Comparison of ENCODE assay signal across 37 cellular contexts in the genomic region with DNA sequence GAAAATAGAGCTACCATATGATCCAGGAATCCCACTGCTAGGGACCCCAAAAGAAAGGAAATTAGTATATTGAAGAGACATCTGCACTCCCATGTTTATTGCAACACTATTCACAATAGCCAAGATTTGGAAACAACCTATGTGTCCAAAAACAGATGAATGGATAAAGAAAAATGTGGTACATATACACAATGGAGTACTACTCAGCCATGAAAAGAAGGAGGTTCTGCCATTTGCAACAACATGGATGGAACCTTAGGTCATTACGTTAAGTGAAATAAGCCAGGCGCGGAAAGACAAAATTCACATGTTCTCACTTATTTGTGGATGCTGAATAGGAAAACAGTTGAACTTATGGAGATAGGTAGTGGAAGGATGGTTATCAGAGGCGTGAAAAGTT.
DNase-seq lines count a peak whose midpoint lies in the region; ATAC-seq, FAIRE-seq and TF ChIP-seq lines count a peak whose summit lies in the region.
"Had no signal": no experiment of that assay in that cellular context is flagged by ENCODE, and none has a peak within 500 bp of the region (broad histone marks: within the 10 kb centered on the region; RNA-seq: fewer than 3 reads in every experiment).

No MANE protein-coding gene starts in this region.

- peaks cover 11% of the 10 kb centered on the region for H3K9me3 Mint-ChIP-seq in astrocyte (ENCODE audit: unreplicated experiment)

- no peaks in the 10 kb centered on the region for H3K4me1 Mint-ChIP-seq in astrocyte (ENCODE audit: low read depth, unreplicated experiment)
- H3K4me1 Mint-ChIP-seq: B cell; CD14-positive monocyte; CD4-positive, alpha-beta memory T cell; CD4-positive, CD25-positive, alpha-beta regulatory T cell; CD8-positive, alpha-beta memory T cell had no signal

- ATAC-seq in SK-N-SH treated with all-trans-retinoic acid at 6 μM for 48 hours: no peak
- no peak for ATAC-seq in HepG2
- no peak for ATAC-seq in right lobe of liver
- ATAC-seq in K562: no peak
- no peak for ATAC-seq in GM19328 (IDR thresholded peaks at IDR 0.05; ENCODE audit: unreplicated experiment)
- ATAC-seq in GM18519 (IDR thresholded peaks at IDR 0.05; ENCODE audit: low FRiP score, unreplicated experiment): no peak
- ATAC-seq: A549; CD8-positive, alpha-beta T cell had no signal

- no peaks in the 10 kb centered on the region for H3F3A ChIP-seq in SK-N-SH (replicated peaks; ENCODE audit: insufficient read depth)

- POLR2A ChIA-PET in SK-N-SH (lab: Yijun Ruan, JAX): no interaction called here
- POLR2A ChIA-PET in HepG2 (lab: Yijun Ruan, JAX): no interaction called here
- POLR2A ChIA-PET in K562 (lab: Yijun Ruan, JAX): no interaction called here

- H3K9me2 ChIP-seq in SK-N-SH: no peaks in the 10 kb centered on the region

- 95% methylated on average over 4 of the region's 4 CpGs for WGBS in SK-N-SH (ENCODE audit: low lambda C conversion rate)
- 97% methylated on average over 4 of the region's 4 CpGs for WGBS in HepG2 (ENCODE audit: low lambda C conversion rate)
- WGBS in right lobe of liver (ENCODE audit: insufficient coverage, low coverage, low lambda C conversion rate, missing lambda C conversion rate): 93% methylated on average over 4 of the region's 4 CpGs
- WGBS in K562 (ENCODE audit: insufficient coverage, low coverage, missing lambda C conversion rate): 73% methylated on average over 4 of the region's 4 CpGs

- no peak overlapping the region for H3K9ac ChIP-seq in SK-N-SH
- H3K9ac ChIP-seq in HepG2 (ENCODE audit: insufficient read depth, low read depth, low read length): no peak overlapping the region
- no peak overlapping the region for H3K9ac ChIP-seq in astrocyte (ENCODE audit: low read length)
- no peak overlapping the region for H3K9ac ChIP-seq in K562 (ENCODE audit: insufficient read depth in 1 of 2, low read depth in 2 of 2, low read length in 2 of 2)
- H3K9ac ChIP-seq: BLaER1; BLaER1 treated with 17β-estradiol and CSF1 and Interleukin-3, amounts not matched to agents 10 nM and 100 nM had no signal

- H3K36me3 Mint-ChIP-seq in astrocyte (ENCODE audit: low read depth, unreplicated experiment): peaks cover 7% of the 10 kb centered on the region
- H3K36me3 Mint-ChIP-seq: CD14-positive monocyte; CD4-positive, CD25-positive, alpha-beta regulatory T cell had no signal

- H3K27me3 ChIP-seq in SK-N-SH (ENCODE audit: insufficient read depth): no peaks in the 10 kb centered on the region
- H3K27me3 ChIP-seq in HepG2 (ENCODE audit: control insufficient read depth in 1 of 2, insufficient read depth in 2 of 2, low read length in 2 of 2): no peaks in the 10 kb centered on the region
- H3K27me3 ChIP-seq in right lobe of liver: no peaks in the 10 kb centered on the region
- no peaks in the 10 kb centered on the region for H3K27me3 ChIP-seq in astrocyte (ENCODE audit: insufficient read depth, low read length)
- no peaks in the 10 kb centered on the region for H3K27me3 ChIP-seq in K562 (ENCODE audit: control insufficient read depth in 2 of 2, insufficient read depth in 2 of 2, low read length in 2 of 2)
- H3K27me3 ChIP-seq: BE2C; BLaER1; BLaER1 treated with 17β-estradiol and CSF1 and Interleukin-3, amounts not matched to agents 10 nM and 100 nM had no signal

- H3K27ac ChIP-seq in SK-N-SH (ENCODE audit: low read depth in 2 of 2, low read length in 1 of 2) (no peak overlapping the region), HepG2 (ENCODE audit: extremely low read length, insufficient read depth, low read length) (no peak overlapping the region), right lobe of liver (no peak overlapping the region), astrocyte (ENCODE audit: low read depth, low read length) (no peak overlapping the region), K562 (ENCODE audit: extremely low read depth, low read depth, low read length) (no peak overlapping the region)
- H3K27ac ChIP-seq: 22Rv1; A549; BLaER1; BLaER1 treated with 17β-estradiol and CSF1 and Interleukin-3, amounts not matched to agents 10 nM and 100 nM; C4-2B had no signal

- DNase-seq in SK-N-SH: no peak
- DNase-seq in HepG2 (ENCODE audit: low spot score): no peak
- DNase-seq in right lobe of liver: no peak
- DNase-seq in astrocyte (ENCODE audit: low read depth): no peak
- no peak for DNase-seq in K562 (ENCODE audit: extremely low read depth in 1 of 4, low spot score in 3 of 4)
- DNase-seq: 8988T; ACHN; AML-193; BE2C; C1 segment of cervical spinal cord; Caco-2; Calu3; CD4-positive, alpha-beta memory T cell; CD4-positive, alpha-beta T cell; CD4-positive, CD25-positive, alpha-beta regulatory T cell; CD8-positive, alpha-beta memory T cell; CD8-positive, alpha-beta T cell; COR-L47; DMS 273 treated with DMSO at 0.1 percent for 48 hours; DMS153; DMS53; DMS79; DMS79 treated with DMSO at 0.1 percent for 48 hours; DND-41; EL had no signal

- H3K4me1 ChIP-seq in SK-N-SH (ENCODE audit: control insufficient read depth in 1 of 2, insufficient read depth in 2 of 2, low read depth in 1 of 2, low read length in 1 of 2): no peaks in the 10 kb centered on the region
- H3K4me1 ChIP-seq in HepG2 (ENCODE audit: insufficient read depth, low read length): no peaks in the 10 kb centered on the region
- no peaks in the 10 kb centered on the region for H3K4me1 ChIP-seq in right lobe of liver
- H3K4me1 ChIP-seq in astrocyte (ENCODE audit: insufficient read depth, low read length): no peaks in the 10 kb centered on the region
- no peaks in the 10 kb centered on the region for H3K4me1 ChIP-seq in K562 (replicated peaks in 1 of 2; ENCODE audit: control insufficient read depth in 2 of 2, insufficient read depth in 2 of 2, low read length in 2 of 2)
- H3K4me1 ChIP-seq: A549; BE2C; BLaER1; BLaER1 treated with 17β-estradiol and CSF1 and Interleukin-3, amounts not matched to agents 10 nM and 100 nM; Caco-2 had no signal

- H2AFZ ChIP-seq in SK-N-SH (ENCODE audit: low read depth): no peak overlapping the region
- no peak overlapping the region for H2AFZ ChIP-seq in HepG2 (ENCODE audit: low read length)
- H2AFZ ChIP-seq in astrocyte (ENCODE audit: low read depth, low read length): no peak overlapping the region
- no peak overlapping the region for H2AFZ ChIP-seq in K562 (ENCODE audit: low read depth, low read length)

- intact Hi-C loops in HepG2 (cut with micrococcal nuclease; ENCODE audit: unreplicated experiment) (no loop called here), right lobe of liver (cut with DNase I) (no loop called here), K562 (cut with micrococcal nuclease) (no loop called here)

- H3K4me2 ChIP-seq in SK-N-SH (no peak overlapping the region), HepG2 (ENCODE audit: low read depth, low read length) (no peak overlapping the region), astrocyte (ENCODE audit: low read length) (no peak overlapping the region), K562 (ENCODE audit: insufficient read depth, low read length) (no peak overlapping the region)
- H3K4me2 ChIP-seq: A549; BLaER1; BLaER1 treated with 17β-estradiol and CSF1 and Interleukin-3, amounts not matched to agents 10 nM and 100 nM had no signal

- TF ChIP-seq CTCF in SK-N-SH (IDR thresholded peaks at IDR 0.05): no peak
- TF ChIP-seq CTCF in HepG2 (CRISPR knock-in tag; IDR thresholded peaks at IDR 0.05): no peak
- no peak for TF ChIP-seq CTCF in right lobe of liver (IDR thresholded peaks at IDR 0.05)
- TF ChIP-seq CTCF in astrocyte (IDR thresholded peaks at IDR 0.05; ENCODE audit: insufficient read depth, low read depth, low read length): no peak
- TF ChIP-seq CTCF in K562 (IDR thresholded peaks at IDR 0.05 in 2 of 3, conservative IDR thresholded peaks at IDR 0.05 in 1 of 3; ENCODE audit: insufficient read depth in 2 of 3, low read depth in 1 of 3, low read length in 3 of 3): no peak

- CTCF ChIA-PET in SK-N-SH (lab: Yijun Ruan, JAX): no interaction called here
- CTCF ChIA-PET in HepG2 (lab: Yijun Ruan, JAX; ENCODE audit: low intra/inter-chr PET ratio, low total read pairs): no interaction called here
- CTCF ChIA-PET in K562 (lab: Yijun Ruan, JAX; ENCODE audit: low intra/inter-chr PET ratio): no interaction called here

- BruUV-seq in HepG2 (replicated peaks; lab: Mats Ljungman, UMichigan) (no TSS peak), K562 (replicated peaks; lab: Mats Ljungman, UMichigan) (no TSS peak)

- FAIRE-seq in HepG2 (lab: Jason Lieb, UNC): no peak
- peak; percentile 70 for FAIRE-seq in astrocyte (lab: Jason Lieb, UNC)
- FAIRE-seq in K562 (lab: Jason Lieb, UNC): no peak
- FAIRE-seq: A204.1, A549, D721Med had no signal

- TF ChIP-seq EP300 in SK-N-SH (IDR thresholded peaks at IDR 0.05; ENCODE audit: borderline replicate concordance in 1 of 2, low read depth in 1 of 2, low read length in 1 of 2): no peak
- no peak for TF ChIP-seq EP300 in HepG2 (IDR thresholded peaks at IDR 0.05; ENCODE audit: low read depth in 2 of 2, low read length in 2 of 2)
- no peak for TF ChIP-seq EP300 in HepG2 (CRISPR knock-in tag; IDR thresholded peaks at IDR 0.05; ENCODE audit: borderline replicate concordance)
- no peak for TF ChIP-seq EP300 in K562 (IDR thresholded peaks at IDR 0.05; ENCODE audit: low read length)

- no peaks in the 10 kb centered on the region for H3K27me3 Mint-ChIP-seq in astrocyte (ENCODE audit: low read depth, unreplicated experiment)
- H3K27me3 Mint-ChIP-seq: CD4-positive, alpha-beta T cell had no signal

- H3K79me2 ChIP-seq in SK-N-SH (ENCODE audit: insufficient read depth) (no peaks in the 10 kb centered on the region), HepG2 (ENCODE audit: insufficient read depth, low read length) (no peaks in the 10 kb centered on the region), astrocyte (ENCODE audit: insufficient read depth, low read length) (no peaks in the 10 kb centered on the region), K562 (ENCODE audit: control insufficient read depth, insufficient read depth, low read length) (no peaks in the 10 kb centered on the region)

- TF ChIP-seq RAD21 in SK-N-SH (IDR thresholded peaks at IDR 0.05; ENCODE audit: low read length) (no peak), HepG2 (CRISPR knock-in tag; IDR thresholded peaks at IDR 0.05) (no peak), K562 (CRISPR knock-in tag; conservative IDR thresholded peaks at IDR 0.05 in 1 of 2, IDR thresholded peaks at IDR 0.05 in 1 of 2) (no peak)

- H3K9me1 ChIP-seq in K562 (ENCODE audit: control insufficient read depth, insufficient read depth, low read length): no peaks in the 10 kb centered on the region

- no peak for TF ChIP-seq POLR2A in HepG2 (IDR thresholded peaks at IDR 0.05; ENCODE audit: insufficient read depth in 1 of 2, low read depth in 2 of 2, low read length in 2 of 2)
- no peak for TF ChIP-seq POLR2A in right lobe of liver (IDR thresholded peaks at IDR 0.05)
- no peak for TF ChIP-seq POLR2A in K562 (conservative IDR thresholded peaks at IDR 0.05)

- H3K9me3 ChIP-seq in SK-N-SH (no peaks in the 10 kb centered on the region), HepG2 (ENCODE audit: low read length) (peaks cover 4% of the 10 kb centered on the region; the same call in 1 of the 2 replicates), right lobe of liver (no peaks in the 10 kb centered on the region), astrocyte (ENCODE audit: insufficient read depth, low read depth, low read length) (peaks cover 2% of the 10 kb centered on the region), K562 (replicated peaks; ENCODE audit: control insufficient read depth, insufficient read depth, low read depth, low read length) (0 out of 2 replicates have a peak, but pooled peaks cover 2% of the 10 kb centered on the region)
- H3K9me3 ChIP-seq: BE2C, Caco-2 had no signal

- H3K27ac Mint-ChIP-seq in astrocyte (ENCODE audit: unreplicated experiment): no peak overlapping the region
- H3K27ac Mint-ChIP-seq: B cell; CD14-positive monocyte; CD4-positive, alpha-beta memory T cell; CD4-positive, alpha-beta T cell; CD8-positive, alpha-beta memory T cell; CD8-positive, alpha-beta T cell had no signal

- no peak overlapping the region for H3K4me3 Mint-ChIP-seq in astrocyte (ENCODE audit: unreplicated experiment)
- H3K4me3 Mint-ChIP-seq: B cell; CD14-positive monocyte; CD4-positive, alpha-beta memory T cell; CD4-positive, alpha-beta T cell; CD4-positive, CD25-positive, alpha-beta regulatory T cell; CD8-positive, alpha-beta memory T cell; CD8-positive, alpha-beta T cell had no signal

- no peaks in the 10 kb centered on the region for H3K36me3 ChIP-seq in SK-N-SH (replicated peaks in 1 of 2; ENCODE audit: control insufficient read depth in 1 of 2, insufficient read depth in 2 of 2, low read length in 1 of 2)
- no peaks in the 10 kb centered on the region for H3K36me3 ChIP-seq in HepG2 (replicated peaks in 1 of 2; ENCODE audit: control insufficient read depth in 1 of 2, insufficient read depth in 2 of 2, low read length in 2 of 2)
- H3K36me3 ChIP-seq in right lobe of liver: no peaks in the 10 kb centered on the region
- H3K36me3 ChIP-seq in astrocyte (ENCODE audit: insufficient read depth, low read length): no peaks in the 10 kb centered on the region
- no peaks in the 10 kb centered on the region for H3K36me3 ChIP-seq in K562 (ENCODE audit: control insufficient read depth, insufficient read depth, low read length)
- H3K36me3 ChIP-seq: BE2C; BLaER1; BLaER1 treated with 17β-estradiol and CSF1 and Interleukin-3, amounts not matched to agents 10 nM and 100 nM had no signal

- H3K4me3 ChIP-seq in SK-N-SH (ENCODE audit: low read depth in 2 of 2, low read length in 1 of 2): no peak overlapping the region
- no peak overlapping the region for H3K4me3 ChIP-seq in HepG2 (replicated peaks in 1 of 3; ENCODE audit: insufficient read depth in 1 of 3, low read depth in 2 of 3, low read length in 3 of 3)
- no peak overlapping the region for H3K4me3 ChIP-seq in right lobe of liver
- no peak overlapping the region for H3K4me3 ChIP-seq in astrocyte (ENCODE audit: insufficient read depth, low read depth, low read length)
- H3K4me3 ChIP-seq in K562: no peak overlapping the region
- H3K4me3 ChIP-seq: A549; BLaER1; BLaER1 treated with 17β-estradiol and CSF1 and Interleukin-3, amounts not matched to agents 10 nM and 100 nM had no signal

- in situ Hi-C loops in HepG2 (cut with HindIII; ENCODE audit: extremely low pct_ligation_motif_present, low pct_unique_long_range_greater_than_20kb): no loop called here
- in situ Hi-C loops in K562 (cut with MboI): no loop called here

- no peaks in the 10 kb centered on the region for H4K20me1 ChIP-seq in SK-N-SH (ENCODE audit: insufficient read depth)
- H4K20me1 ChIP-seq in HepG2 (ENCODE audit: insufficient read depth, low read length): no peaks in the 10 kb centered on the region
- H4K20me1 ChIP-seq in astrocyte (ENCODE audit: insufficient read depth, low read length): no peaks in the 10 kb centered on the region
- no peaks in the 10 kb centered on the region for H4K20me1 ChIP-seq in K562 (replicated peaks; ENCODE audit: control insufficient read depth, insufficient read depth, low read length)
- H4K20me1 ChIP-seq: BLaER1; BLaER1 treated with 17β-estradiol and CSF1 and Interleukin-3, amounts not matched to agents 10 nM and 100 nM had no signal
